ENCODE assay signal across 23 cellular contexts in the genomic region with DNA sequence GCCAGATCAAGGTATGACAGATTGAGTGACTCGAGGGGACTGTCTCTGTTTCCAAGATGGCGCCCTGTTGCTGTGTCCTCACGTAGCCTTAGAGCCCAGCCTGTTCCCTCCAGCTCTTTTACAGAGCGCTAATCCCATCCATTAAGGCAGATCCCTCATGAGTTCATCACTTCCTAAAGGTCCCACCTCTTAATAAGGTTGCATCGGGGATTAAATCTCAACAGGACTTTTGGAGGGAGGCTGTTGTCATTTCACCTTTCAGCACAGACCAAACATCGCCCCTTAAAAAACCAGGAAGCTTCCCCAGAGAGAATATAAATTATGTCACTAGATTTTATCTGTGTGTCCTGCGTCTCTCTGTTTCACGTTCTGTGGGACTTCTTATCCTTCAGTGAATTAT. TPM values are rescaled to one million over a fixed set of nuclear protein-coding genes. Genes with fewer than 3 reads are reported as not detected.
DNase-seq lines count a peak whose midpoint lies in the region; ATAC-seq and TF ChIP-seq lines count a peak whose summit lies in the region.
"Had no signal": no experiment of that assay in that cellular context is flagged by ENCODE, and none has a peak within 500 bp of the region (broad histone marks: within the 10 kb centered on the region; RNA-seq: fewer than 3 reads in every experiment).

No MANE protein-coding gene starts in this region.

- intact Hi-C loops in gastrocnemius medialis (cut with DNase I; ENCODE audit: low total_unique reads) = no loop called here

- no peak for TF ChIP-seq POLR2A in gastrocnemius medialis (IDR thresholded peaks at IDR 0.05)

- H3K4me1 ChIP-seq in HEK293 (ENCODE audit: control insufficient read depth, insufficient read depth, low read length) = no peaks in the 10 kb centered on the region; the same call in 1 of the 2 replicates
- H3K4me1 ChIP-seq in gastrocnemius medialis = no peaks in the 10 kb centered on the region

- H3K36me3 ChIP-seq in HEK293 (ENCODE audit: control insufficient read depth in 2 of 2, insufficient read depth in 1 of 2, low read length in 2 of 2) (no peaks in the 10 kb centered on the region), WERI-Rb-1 (no peaks in the 10 kb centered on the region), gastrocnemius medialis (no peaks in the 10 kb centered on the region)

- H3K9me3 ChIP-seq in HEK293 (ENCODE audit: control insufficient read depth, insufficient read depth, low read depth, low read length) (no peaks in the 10 kb centered on the region), WERI-Rb-1 (ENCODE audit: severe bottlenecking) (no peaks in the 10 kb centered on the region), gastrocnemius medialis (no peaks in the 10 kb centered on the region)

- H3K27ac Mint-ChIP-seq in mesothelial cell of epicardium (peak overlapping the region; percentile 73), osteocyte (ENCODE audit: unreplicated experiment) (no peak overlapping the region)
- H3K27ac Mint-ChIP-seq: CD8-positive, alpha-beta T cell; IgD-negative memory B cell; T-helper 1 cell treated with Interleukin-12 subunit alpha and Interleukin-12 subunit beta and Interleukin-4 antibody, amounts not matched to agents 30 μg/mL and 1 μg/mL, for 36 hours had no signal

- peak; percentile 97 for DNase-seq in NCI-H82 (lab: John Stamatoyannopoulos, UW)
- DNase-seq in WERI-Rb-1 = peak; percentile 66
- no peak for DNase-seq in mesothelial cell of epicardium (ENCODE audit: low spot score in 2 of 2, unreplicated experiment in 2 of 2)
- no peak for DNase-seq in SW480 (ENCODE audit: low spot score)
- no peak for DNase-seq in osteocyte (ENCODE audit: extremely low spot score, unreplicated experiment)
- no peak for DNase-seq in gastrocnemius medialis
- DNase-seq in activated effector memory CD4-positive, alpha-beta T cell treated with anti-CD3 and anti-CD28 coated beads, Interleukin-2, amount 50 U/mL, for 16 hours = no peak
- DNase-seq: ACHN; C1 segment of cervical spinal cord; CD8-positive, alpha-beta T cell; DMS153; GOT3; Karpas-422; MV-4-11; NCI-H187; NCI-H2107; PC-9; RPMI8226; SHP77 treated with DMSO at 0.1 percent for 48 hours had no signal

- no peak overlapping the region for H3K4me3 Mint-ChIP-seq in mesothelial cell of epicardium
- no peak overlapping the region for H3K4me3 Mint-ChIP-seq in osteocyte (ENCODE audit: unreplicated experiment)
- H3K4me3 Mint-ChIP-seq: CD8-positive, alpha-beta T cell; IgD-negative memory B cell; T-helper 1 cell treated with Interleukin-12 subunit alpha and Interleukin-12 subunit beta and Interleukin-4 antibody, amounts not matched to agents 30 μg/mL and 1 μg/mL, for 36 hours had no signal

- POLR2A ChIA-PET in HEK293 (lab: Yijun Ruan, JAX) = no interaction called here

- in situ Hi-C loops in gastrocnemius medialis (cut with MboI; ENCODE audit: low sequenced_read_pairs in 4 of 4) = no loop called here

- TF ChIP-seq CTCF in HEK293 (tag by site-specific recombination; IDR thresholded peaks at IDR 0.05) = no peak
- no peak for TF ChIP-seq CTCF in WERI-Rb-1 (IDR thresholded peaks at IDR 0.05; ENCODE audit: low read depth, low read length)
- no peak for TF ChIP-seq CTCF in mesothelial cell of epicardium (IDR thresholded peaks at IDR 0.05; ENCODE audit: unreplicated experiment)
- TF ChIP-seq CTCF in osteocyte (IDR thresholded peaks at IDR 0.05) = no peak
- no peak for TF ChIP-seq CTCF in gastrocnemius medialis (IDR thresholded peaks at IDR 0.05 in 4 of 5, conservative IDR thresholded peaks at IDR 0.05 in 1 of 5)

- H3K27me3 ChIP-seq in WERI-Rb-1 (ENCODE audit: insufficient read depth, low read depth, severe bottlenecking) (no peaks in the 10 kb centered on the region), gastrocnemius medialis (peaks cover 0 to 7% (median 0%) of the 10 kb centered on the region in 3 donors)

- CTCF ChIA-PET in HEK293 (lab: Yijun Ruan, JAX) = no interaction called here

- ATAC-seq in gastrocnemius medialis = no peak
- ATAC-seq: CD8-positive, alpha-beta T cell; HCT116 had no signal

- no peak overlapping the region for H3K27ac ChIP-seq in HEK293 (ENCODE audit: extremely low read depth, low read depth, low read length)
- H3K27ac ChIP-seq in WERI-Rb-1 = peak overlapping the region; percentile 58
- H3K27ac ChIP-seq in gastrocnemius medialis = no peak overlapping the region
- H3K27ac ChIP-seq: PC-9 had no signal

- H3K4me1 Mint-ChIP-seq in mesothelial cell of epicardium (peaks cover 26% of the 10 kb centered on the region), osteocyte (ENCODE audit: unreplicated experiment) (peaks cover 11% of the 10 kb centered on the region)
- H3K4me1 Mint-ChIP-seq: IgD-negative memory B cell had no signal

- H3K27me3 Mint-ChIP-seq in mesothelial cell of epicardium (ENCODE audit: low read depth) (no peaks in the 10 kb centered on the region), osteocyte (ENCODE audit: unreplicated experiment) (peaks cover 24% of the 10 kb centered on the region)

- no peak overlapping the region for H3K4me3 ChIP-seq in HEK293 (ENCODE audit: low read depth, low read length)
- no peak overlapping the region for H3K4me3 ChIP-seq in WERI-Rb-1 (ENCODE audit: low read depth, low read length)
- H3K4me3 ChIP-seq in gastrocnemius medialis = no peak overlapping the region
- H3K4me3 ChIP-seq: PC-9 had no signal

- H3K36me3 Mint-ChIP-seq in mesothelial cell of epicardium (no peaks in the 10 kb centered on the region), osteocyte (ENCODE audit: unreplicated experiment) (no peaks in the 10 kb centered on the region)
- H3K36me3 Mint-ChIP-seq: CD8-positive, alpha-beta T cell; IgD-negative memory B cell had no signal

- no peaks in the 10 kb centered on the region for H3K9me3 Mint-ChIP-seq in mesothelial cell of epicardium
- no peaks in the 10 kb centered on the region for H3K9me3 Mint-ChIP-seq in osteocyte (ENCODE audit: unreplicated experiment)
- H3K9me3 Mint-ChIP-seq: CD8-positive, alpha-beta T cell; T-helper 1 cell treated with Interleukin-12 subunit alpha and Interleukin-12 subunit beta and Interleukin-4 antibody, amounts not matched to agents 30 μg/mL and 1 μg/mL, for 36 hours had no signal

TF ChIP-seq in HEK293, 187 proteins besides CTCF, POLR2A, EP300 and RAD21:
- TF ChIP-seq ZNF830 (tag by site-specific recombination; IDR thresholded peaks at IDR 0.05; ENCODE audit: low read depth) (no peak), ZFP69B (tag by site-specific recombination; IDR thresholded peaks at IDR 0.05) (peak; percentile 76; the same call in 1 of the 2 replicates), ZSCAN23 (tag by site-specific recombination; IDR thresholded peaks at IDR 0.05) (no peak)
- TF ChIP-seq, protein P1, sequence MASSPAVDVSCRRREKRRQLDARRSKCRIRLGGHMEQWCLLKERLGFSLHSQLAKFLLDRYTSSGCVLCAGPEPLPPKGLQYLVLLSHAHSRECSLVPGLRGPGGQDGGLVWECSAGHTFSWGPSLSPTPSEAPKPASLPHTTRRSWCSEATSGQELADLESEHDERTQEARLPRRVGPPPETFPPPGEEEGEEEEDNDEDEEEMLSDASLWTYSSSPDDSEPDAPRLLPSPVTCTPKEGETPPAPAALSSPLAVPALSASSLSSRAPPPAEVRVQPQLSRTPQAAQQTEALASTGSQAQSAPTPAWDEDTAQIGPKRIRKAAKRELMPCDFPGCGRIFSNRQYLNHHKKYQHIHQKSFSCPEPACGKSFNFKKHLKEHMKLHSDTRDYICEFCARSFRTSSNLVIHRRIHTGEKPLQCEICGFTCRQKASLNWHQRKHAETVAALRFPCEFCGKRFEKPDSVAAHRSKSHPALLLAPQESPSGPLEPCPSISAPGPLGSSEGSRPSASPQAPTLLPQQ (tag by site-specific recombination; IDR thresholded peaks at IDR 0.05) = peak; percentile 89

RNA-seq across cellular contexts. Expression of a gene that starts 32.6 kb away (rescaled TPM):
- 43.5 to 46.0 TPM (median 44.3 TPM) in 3 replicates for total RNA-seq in mesothelial cell of epicardium
- total RNA-seq in osteocyte = 42.2 and 45.0 TPM in 2 replicates
- total RNA-seq in gastrocnemius medialis = 10 to 100 TPM in 3 of 4 donors, 1 to 10 TPM in 1; 9.8 to 31.1 (median 13.6) TPM

RNA-seq across cellular contexts. Expression of a gene that starts 32.6 kb away (rescaled TPM):
- 42.5 to 46.3 TPM (median 46.1 TPM) in 3 replicates for total RNA-seq in mesothelial cell of epicardium
- total RNA-seq in osteocyte = 56.4 and 58.3 TPM in 2 replicates
- total RNA-seq in gastrocnemius medialis = 100 to 1,000 TPM in 2 of 4 donors, 10 to 100 TPM in 2; 76.8 to 191 (median 131) TPM

Comparison
In these comparisons a context has a peak if more than half of its experiments do, and no peak if none do; other contexts are left out.
1. DNase-seq: peak in NCI-H82 (single experiment) and WERI-Rb-1 (single experiment); none in mesothelial cell of epicardium (0 of 2), SW480 (single experiment), osteocyte (single experiment), gastrocnemius medialis (0 of 2) and activated effector memory CD4-positive, alpha-beta T cell treated with anti-CD3 and anti-CD28 coated beads, Interleukin-2, amount 50 U/mL, for 16 hours (single experiment).